Comparison of ENCODE assay signal across 12 cellular contexts in genomic region chr4:8516061-8516573, GRCh38.
A peak's percentile ranks its signal among the peaks of the same experiment; 100 is the strongest.
DNase-seq lines count a peak whose midpoint lies in the region; ATAC-seq, FAIRE-seq and TF ChIP-seq lines count a peak whose summit lies in the region.
"Had no signal": no experiment of that assay in that cellular context is flagged by ENCODE, and none has a peak within 500 bp of the region (broad histone marks: within the 10 kb centered on the region; RNA-seq: fewer than 3 reads in every experiment).

No MANE protein-coding gene starts in this region.

- H3K4me1 ChIP-seq in BLaER1 (peaks cover 7% of the 10 kb centered on the region), endothelial cell of umbilical vein (ENCODE audit: control insufficient read depth, extremely low read depth, insufficient read depth, low read length) (no peaks in the 10 kb centered on the region)
- H3K4me1 ChIP-seq: BE2C had no signal

- no peaks in the 10 kb centered on the region for H4K20me1 ChIP-seq in BLaER1
- no peaks in the 10 kb centered on the region for H4K20me1 ChIP-seq in endothelial cell of umbilical vein (replicated peaks; ENCODE audit: control insufficient read depth, extremely low read depth, insufficient read depth, low read length)

- DNase-seq in HT1080 (ENCODE audit: low read depth) (peak; percentile 16), endothelial cell of umbilical vein (ENCODE audit: low read depth, low spot score) (no peak), posterior vena cava (ENCODE audit: low spot score) (peak; percentile 68), germinal center (ENCODE audit: low spot score) (no peak), progenitor cell of endocrine pancreas (ENCODE audit: low spot score, unreplicated experiment) (no peak), WTC11 (ENCODE audit: low spot score) (no peak)
- DNase-seq: BE2C, H9, NCI-H1436 treated with DMSO at 0.1 percent for 48 hours, NCI-H2081 treated with DMSO at 0.1 percent for 48 hours, NCI-H69 had no signal

- H3K27ac Mint-ChIP-seq in progenitor cell of endocrine pancreas (no peak overlapping the region), WTC11 (no peak overlapping the region)

- H3K4me3 Mint-ChIP-seq in progenitor cell of endocrine pancreas (ENCODE audit: low read depth) = no peak overlapping the region
- no peak overlapping the region for H3K4me3 Mint-ChIP-seq in WTC11
- H3K4me3 Mint-ChIP-seq: H9 had no signal

- no peak for ATAC-seq in WTC11

- H3K4me1 Mint-ChIP-seq in progenitor cell of endocrine pancreas (ENCODE audit: low read depth) (no peaks in the 10 kb centered on the region), WTC11 (no peaks in the 10 kb centered on the region)
- H3K4me1 Mint-ChIP-seq: H9 had no signal

- FAIRE-seq in endothelial cell of umbilical vein (lab: Jason Lieb, UNC) = no peak

- BruUV-seq in endothelial cell of umbilical vein (replicated peaks; lab: Mats Ljungman, UMichigan) = no TSS peak

- dilution Hi-C loops in endothelial cell of umbilical vein (cut with MboI; ENCODE audit: extremely low pct_ligation_motif_present, low sequenced_read_pairs) = no loop called here

- POLR2A ChIA-PET in endothelial cell of umbilical vein (lab: Charles Lee) (no interaction called here), WTC11 (lab: Charles Lee) (no interaction called here)

- H3K79me2 ChIP-seq in endothelial cell of umbilical vein (ENCODE audit: control insufficient read depth, insufficient read depth, low read length) = no peaks in the 10 kb centered on the region

- no peaks in the 10 kb centered on the region for H3K9me1 ChIP-seq in endothelial cell of umbilical vein (replicated peaks; ENCODE audit: control insufficient read depth, extremely low read depth, insufficient read depth, low read length)

- intact Hi-C loops in endothelial cell of umbilical vein (cut with micrococcal nuclease) = no loop called here
- intact Hi-C loops in posterior vena cava (cut with DNase I) = no loop called here

- H3K9me3 Mint-ChIP-seq in progenitor cell of endocrine pancreas (ENCODE audit: low read depth) = peaks cover 12% of the 10 kb centered on the region
- peaks cover 30% of the 10 kb centered on the region for H3K9me3 Mint-ChIP-seq in WTC11

- H3K27me3 Mint-ChIP-seq in progenitor cell of endocrine pancreas (no peaks in the 10 kb centered on the region), WTC11 (ENCODE audit: low read depth) (no peaks in the 10 kb centered on the region)

- CTCF ChIA-PET in endothelial cell of umbilical vein (lab: Charles Lee) = no interaction called here
- CTCF ChIA-PET in WTC11 (lab: Charles Lee) = no interaction called here

- 0 out of 2 replicates have a peak overlapping the region, but pooled peaks have one; percentile 7 for H3K4me2 ChIP-seq in BLaER1
- no peak overlapping the region for H3K4me2 ChIP-seq in endothelial cell of umbilical vein (ENCODE audit: insufficient read depth, low read length)

- no peak for TF ChIP-seq POLR2A in endothelial cell of umbilical vein (IDR thresholded peaks at IDR 0.05; ENCODE audit: low read depth, low read length)

- H3K9me3 ChIP-seq in BLaER1 = peaks cover 12% of the 10 kb centered on the region
- H3K9me3 ChIP-seq in endothelial cell of umbilical vein (replicated peaks; ENCODE audit: control insufficient read depth, insufficient read depth, low read length) = no peaks in the 10 kb centered on the region
- H3K9me3 ChIP-seq: BE2C had no signal

- H3K36me3 Mint-ChIP-seq in progenitor cell of endocrine pancreas (ENCODE audit: insufficient read depth) (no peaks in the 10 kb centered on the region), WTC11 (peaks cover 18% of the 10 kb centered on the region)

- no peak overlapping the region for H2AFZ ChIP-seq in endothelial cell of umbilical vein (ENCODE audit: low read depth, low read length)

- H3K36me3 ChIP-seq in BLaER1 = no peaks in the 10 kb centered on the region
- H3K36me3 ChIP-seq in endothelial cell of umbilical vein (ENCODE audit: control insufficient read depth in 2 of 2, extremely low read depth in 1 of 2, insufficient read depth in 2 of 2, low read length in 2 of 2) = no peaks in the 10 kb centered on the region
- H3K36me3 ChIP-seq: BE2C had no signal

- H3K9ac ChIP-seq in BLaER1 (no peak overlapping the region), endothelial cell of umbilical vein (replicated peaks; ENCODE audit: extremely low read depth, insufficient read depth, low read length) (no peak overlapping the region)

- H3K27ac ChIP-seq in BLaER1 = no peak overlapping the region
- no peak overlapping the region for H3K27ac ChIP-seq in endothelial cell of umbilical vein (ENCODE audit: insufficient read depth, low read depth, low read length)

- H3K27me3 ChIP-seq in BLaER1 (no peaks in the 10 kb centered on the region), endothelial cell of umbilical vein (ENCODE audit: control insufficient read depth in 2 of 2, insufficient read depth in 2 of 2, low read length in 2 of 2) (no peaks in the 10 kb centered on the region)
- H3K27me3 ChIP-seq: BE2C had no signal

- H3K4me3 ChIP-seq in BLaER1 (no peak overlapping the region), endothelial cell of umbilical vein (replicated peaks in 1 of 3; ENCODE audit: insufficient read depth in 1 of 3, low read depth in 1 of 3, low read length in 3 of 3) (no peak overlapping the region)

- no peak for TF ChIP-seq CTCF in endothelial cell of umbilical vein (IDR thresholded peaks at IDR 0.05; ENCODE audit: extremely low read depth in 1 of 2, insufficient read depth in 1 of 2, low read depth in 1 of 2, low read length in 2 of 2)
- no peak for TF ChIP-seq CTCF in progenitor cell of endocrine pancreas (IDR thresholded peaks at IDR 0.05; ENCODE audit: unreplicated experiment)
- TF ChIP-seq CTCF in WTC11 (IDR thresholded peaks at IDR 0.05) = no peak

TF ChIP-seq in endothelial cell of umbilical vein, 7 proteins besides CTCF, POLR2A, EP300 and RAD21:
- TF ChIP-seq EZH2 (IDR thresholded peaks at IDR 0.05; ENCODE audit: borderline replicate concordance, low read depth, low read length, severe bottlenecking) (no peak), JUN (IDR thresholded peaks at IDR 0.05; ENCODE audit: borderline replicate concordance, insufficient read depth, insufficient read length, low read depth) (peak; percentile 30)

TF ChIP-seq in WTC11, 78 proteins besides CTCF, POLR2A, EP300 and RAD21 (continues in another document):
- TF ChIP-seq EMX1 (CRISPR knock-in tag; IDR thresholded peaks at IDR 0.05) (no peak), E2F4 (CRISPR knock-in tag; IDR thresholded peaks at IDR 0.05; ENCODE audit: borderline replicate concordance, low read depth) (no peak), OVOL2 (CRISPR knock-in tag; IDR thresholded peaks at IDR 0.05; ENCODE audit: borderline replicate concordance) (no peak), AFF4 (CRISPR knock-in tag; IDR thresholded peaks at IDR 0.05; ENCODE audit: borderline replicate concordance) (no peak), ZNF317 (CRISPR knock-in tag; IDR thresholded peaks at IDR 0.05; ENCODE audit: borderline replicate concordance, low read depth) (no peak), SMAD4 (CRISPR knock-in tag; IDR thresholded peaks at IDR 0.05) (no peak), ZBTB21 (CRISPR knock-in tag; IDR thresholded peaks at IDR 0.05; ENCODE audit: borderline replicate concordance) (no peak), E2F5 (CRISPR knock-in tag; IDR thresholded peaks at IDR 0.05) (no peak), SOX15 (CRISPR knock-in tag; IDR thresholded peaks at IDR 0.05) (no peak), GTF2I (CRISPR knock-in tag; conservative IDR thresholded peaks at IDR 0.05) (no peak), TP53 (CRISPR knock-in tag; IDR thresholded peaks at IDR 0.05) (no peak)

Comparison
In these comparisons a context has a peak if more than half of its experiments do, and no peak if none do; other contexts are left out.
1. DNase-seq: peak in HT1080 (single experiment) and posterior vena cava (single experiment); none in endothelial cell of umbilical vein (single experiment), germinal center (single experiment), progenitor cell of endocrine pancreas (single experiment) and WTC11 (single experiment).